In genomic region chr20:63501818-63502670, GRCh38 we compare ENCODE assay signal across 1 cellular context.
TF ChIP-seq lines count a peak whose summit lies in the region.

No MANE protein-coding gene starts in this region.

TF ChIP-seq in HepG2, 621 proteins besides CTCF, POLR2A, EP300 and RAD21:
- TF ChIP-seq, protein P1, sequence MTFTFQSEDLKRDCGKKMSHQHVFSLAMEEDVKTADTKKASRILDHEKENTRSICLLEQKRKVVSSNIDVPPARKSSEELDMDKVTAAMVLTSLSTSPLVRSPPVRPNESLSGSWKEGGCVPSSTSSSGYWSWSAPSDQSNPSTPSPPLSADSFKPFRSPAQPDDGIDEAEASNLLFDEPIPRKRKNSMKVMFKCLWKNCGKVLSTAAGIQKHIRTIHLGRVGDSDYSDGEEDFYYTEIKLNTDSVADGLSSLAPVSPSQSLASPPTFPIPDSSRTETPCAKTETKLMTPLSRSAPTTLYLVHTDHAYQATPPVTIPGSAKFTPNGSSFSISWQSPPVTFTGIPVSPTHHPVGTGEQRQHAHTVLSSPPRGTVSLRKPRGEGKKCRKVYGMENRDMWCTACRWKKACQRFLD (CRISPR knock-in tag; IDR thresholded peaks at IDR 0.05; ENCODE audit: borderline replicate concordance): no peak
- TF ChIP-seq ATF7 (IDR thresholded peaks at IDR 0.05): peak; percentile 96
- no peak for TF ChIP-seq ATF7 (CRISPR knock-in tag; IDR thresholded peaks at IDR 0.05)
- no peak for TF ChIP-seq MTA3 (CRISPR knock-in tag; IDR thresholded peaks at IDR 0.05)
- peak; percentile 98 for TF ChIP-seq CREB1 (IDR thresholded peaks at IDR 0.05)
- TF ChIP-seq CREB1 (CRISPR knock-in tag; IDR thresholded peaks at IDR 0.05): no peak
- no peak for TF ChIP-seq GATAD1 (CRISPR knock-in tag; IDR thresholded peaks at IDR 0.05)
- no peak for TF ChIP-seq DBP (CRISPR knock-in tag; IDR thresholded peaks at IDR 0.05; ENCODE audit: not compliant biosample characterization)
- TF ChIP-seq GABPA (IDR thresholded peaks at IDR 0.05; ENCODE audit: low read depth, low read length): no peak
- no peak for TF ChIP-seq GABPA (CRISPR knock-in tag; IDR thresholded peaks at IDR 0.05; ENCODE audit: low read depth)
